Comparison of ENCODE assay signal across 1 cellular context in the genomic region with DNA sequence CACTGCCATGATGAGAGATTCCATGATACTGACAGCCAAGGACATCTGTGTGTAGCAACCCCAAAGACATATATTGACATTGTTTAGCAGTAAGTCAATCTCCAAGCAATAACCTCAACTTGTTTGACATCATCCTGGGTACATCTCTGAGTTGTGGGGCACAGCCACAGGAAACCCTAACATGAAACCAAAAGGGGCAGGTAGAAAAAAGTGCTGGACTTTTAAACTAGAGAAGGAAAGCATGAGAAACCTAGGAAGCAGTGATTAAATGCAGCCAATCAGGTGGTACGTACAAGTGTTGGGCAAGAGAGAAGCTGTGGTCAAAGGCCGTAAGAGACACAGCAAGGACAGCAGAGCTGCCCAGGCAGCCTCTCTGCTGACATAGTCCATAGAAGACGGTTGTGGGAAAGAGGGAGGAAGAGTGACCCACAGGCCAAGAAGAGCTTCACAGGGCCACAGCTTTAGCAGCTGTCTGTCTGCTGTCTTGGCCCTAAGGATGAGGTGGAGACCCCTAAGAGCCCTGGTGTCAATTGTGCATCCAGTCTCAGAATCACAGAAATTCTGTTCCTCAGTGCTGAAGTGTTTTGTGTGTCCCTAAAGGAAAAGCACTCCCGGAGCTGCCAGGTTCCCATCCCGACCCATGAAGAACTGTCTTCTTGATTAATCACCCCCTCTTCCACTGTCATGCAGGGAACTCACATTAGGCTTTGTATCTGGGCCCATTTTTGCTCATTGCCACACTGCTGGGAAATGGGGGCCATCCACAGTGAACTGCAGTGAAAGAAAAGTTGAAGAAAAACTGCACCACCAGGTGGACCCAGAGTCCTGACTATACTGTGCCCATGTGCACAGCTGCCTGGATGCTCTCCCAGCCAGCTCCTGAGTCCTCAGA.
TF ChIP-seq lines count a peak whose summit lies in the region.

No MANE protein-coding gene starts in this region.

TF ChIP-seq in GM12878, 131 proteins besides CTCF, POLR2A, EP300 and RAD21:
- TF ChIP-seq, protein P1, sequence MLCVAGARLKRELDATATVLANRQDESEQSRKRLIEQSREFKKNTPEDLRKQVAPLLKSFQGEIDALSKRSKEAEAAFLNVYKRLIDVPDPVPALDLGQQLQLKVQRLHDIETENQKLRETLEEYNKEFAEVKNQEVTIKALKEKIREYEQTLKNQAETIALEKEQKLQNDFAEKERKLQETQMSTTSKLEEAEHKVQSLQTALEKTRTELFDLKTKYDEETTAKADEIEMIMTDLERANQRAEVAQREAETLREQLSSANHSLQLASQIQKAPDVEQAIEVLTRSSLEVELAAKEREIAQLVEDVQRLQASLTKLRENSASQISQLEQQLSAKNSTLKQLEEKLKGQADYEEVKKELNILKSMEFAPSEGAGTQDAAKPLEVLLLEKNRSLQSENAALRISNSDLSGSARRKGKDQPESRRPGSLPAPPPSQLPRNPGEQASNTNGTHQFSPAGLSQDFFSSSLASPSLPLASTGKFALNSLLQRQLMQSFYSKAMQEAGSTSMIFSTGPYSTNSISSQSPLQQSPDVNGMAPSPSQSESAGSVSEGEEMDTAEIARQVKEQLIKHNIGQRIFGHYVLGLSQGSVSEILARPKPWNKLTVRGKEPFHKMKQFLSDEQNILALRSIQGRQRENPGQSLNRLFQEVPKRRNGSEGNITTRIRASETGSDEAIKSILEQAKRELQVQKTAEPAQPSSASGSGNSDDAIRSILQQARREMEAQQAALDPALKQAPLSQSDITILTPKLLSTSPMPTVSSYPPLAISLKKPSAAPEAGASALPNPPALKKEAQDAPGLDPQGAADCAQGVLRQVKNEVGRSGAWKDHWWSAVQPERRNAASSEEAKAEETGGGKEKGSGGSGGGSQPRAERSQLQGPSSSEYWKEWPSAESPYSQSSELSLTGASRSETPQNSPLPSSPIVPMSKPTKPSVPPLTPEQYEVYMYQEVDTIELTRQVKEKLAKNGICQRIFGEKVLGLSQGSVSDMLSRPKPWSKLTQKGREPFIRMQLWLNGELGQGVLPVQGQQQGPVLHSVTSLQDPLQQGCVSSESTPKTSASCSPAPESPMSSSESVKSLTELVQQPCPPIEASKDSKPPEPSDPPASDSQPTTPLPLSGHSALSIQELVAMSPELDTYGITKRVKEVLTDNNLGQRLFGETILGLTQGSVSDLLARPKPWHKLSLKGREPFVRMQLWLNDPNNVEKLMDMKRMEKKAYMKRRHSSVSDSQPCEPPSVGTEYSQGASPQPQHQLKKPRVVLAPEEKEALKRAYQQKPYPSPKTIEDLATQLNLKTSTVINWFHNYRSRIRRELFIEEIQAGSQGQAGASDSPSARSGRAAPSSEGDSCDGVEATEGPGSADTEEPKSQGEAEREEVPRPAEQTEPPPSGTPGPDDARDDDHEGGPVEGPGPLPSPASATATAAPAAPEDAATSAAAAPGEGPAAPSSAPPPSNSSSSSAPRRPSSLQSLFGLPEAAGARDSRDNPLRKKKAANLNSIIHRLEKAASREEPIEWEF (IDR thresholded peaks at IDR 0.05; ENCODE audit: insufficient replicate concordance, low read depth, low read length) = no peak
- TF ChIP-seq SMARCA5 (IDR thresholded peaks at IDR 0.05) (no peak), CBX5 (IDR thresholded peaks at IDR 0.05; ENCODE audit: low read depth) (no peak), SMC3 (IDR thresholded peaks at IDR 0.05; ENCODE audit: borderline replicate concordance, low read length) (peak; percentile 18; the same call in 1 of the 2 replicates)
